Comparison of ENCODE assay signal across 8 cellular contexts in genomic region chr5:138466058-138466899, GRCh38.
DNase-seq lines count a peak whose midpoint lies in the region; ATAC-seq and TF ChIP-seq lines count a peak whose summit lies in the region.

No MANE protein-coding gene starts in this region.

- H3K27me3 Mint-ChIP-seq in nephron progenitor cell (ENCODE audit: low read depth, poor library complexity) = peaks cover 28% of the 10 kb centered on the region

- H3K4me1 ChIP-seq in duodenal mucosa (ENCODE audit: control insufficient read depth in 1 of 2, insufficient read depth in 2 of 2, low read length in 2 of 2) = peaks cover 12 to 27% of the 10 kb centered on the region in 2 donors

- peak overlapping the region; percentile 86 for H3K4me3 Mint-ChIP-seq in nephron progenitor cell

- no peak overlapping the region for H3K27ac Mint-ChIP-seq in nephron progenitor cell

- no peak for TF ChIP-seq CTCF in GM12875 (IDR thresholded peaks at IDR 0.05; ENCODE audit: borderline replicate concordance, insufficient read depth, low read depth, low read length)
- TF ChIP-seq CTCF in nephron progenitor cell (IDR thresholded peaks at IDR 0.05) = no peak

- H3K36me3 ChIP-seq in duodenal mucosa (ENCODE audit: control insufficient read depth in 1 of 2, insufficient read depth in 2 of 2, low read length in 2 of 2) = peaks cover 0 to 10% of the 10 kb centered on the region in 2 donors

- H3K4me3 ChIP-seq in GM12875 (ENCODE audit: low read depth, low read length) = peak overlapping the region; percentile 89
- H3K4me3 ChIP-seq in duodenal mucosa (ENCODE audit: low read depth in 1 of 2, low read length in 2 of 2) = peak overlapping the region; percentile 80 to 84

- peak overlapping the region; percentile 67 to 74 for H3K9ac ChIP-seq in duodenal mucosa (ENCODE audit: low read depth in 1 of 2, low read length in 2 of 2)

- H3K4me1 Mint-ChIP-seq in nephron progenitor cell = peaks cover 40% of the 10 kb centered on the region

- peaks cover 24% of the 10 kb centered on the region for H3K36me3 Mint-ChIP-seq in nephron progenitor cell (ENCODE audit: low read depth)

- ATAC-seq in HG02884 (IDR thresholded peaks at IDR 0.05; ENCODE audit: unreplicated experiment) (no peak), HG03135 (IDR thresholded peaks at IDR 0.05; ENCODE audit: unreplicated experiment) (no peak), HG03378 (IDR thresholded peaks at IDR 0.05; ENCODE audit: unreplicated experiment) (no peak)

- H3K27ac ChIP-seq in duodenal mucosa (ENCODE audit: low read depth, low read length) = no peak overlapping the region

- no peaks in the 10 kb centered on the region for H3K9me3 ChIP-seq in duodenal mucosa (ENCODE audit: control insufficient read depth in 1 of 2, low read length in 2 of 2)

- H3K9me3 Mint-ChIP-seq in nephron progenitor cell = no peaks in the 10 kb centered on the region

- DNase-seq in SW480 (ENCODE audit: low spot score) (peak; percentile 50), nephron progenitor cell (peak; percentile 41)
- no peak for DNase-seq in effector CD4-positive, alpha-beta T cell

- no peaks in the 10 kb centered on the region for H3K27me3 ChIP-seq in duodenal mucosa (ENCODE audit: control insufficient read depth in 1 of 2, insufficient read depth in 2 of 2, low read length in 2 of 2)
